Comparison of ENCODE assay signal across 8 cellular contexts in genomic region chr4:39181905-39182638, GRCh38. TPM values are rescaled to one million over a fixed set of nuclear protein-coding genes. Genes with fewer than 3 reads are reported as not detected.
DNase-seq lines count a peak whose midpoint lies in the region; ATAC-seq and TF ChIP-seq lines count a peak whose summit lies in the region.

Gene WDR19, plus strand, starts transcription at chr4:39182529. Its CDS starts 29 bp downstream, at chr4:39182558.

- no peaks in the 10 kb centered on the region for H3K27me3 ChIP-seq in kidney epithelial cell (ENCODE audit: control insufficient read depth, insufficient read depth, low read length)

- H3K4me3 ChIP-seq in choroid plexus epithelial cell (ENCODE audit: low read depth, low read length) (peak within 1 kb of the TSS; percentile 94), kidney epithelial cell (ENCODE audit: low read depth, low read length) (peak within 1 kb of the TSS; percentile 83)

- peak; percentile 100 for DNase-seq in Ammon's horn (ENCODE audit: low spot score)
- DNase-seq in NCI-H460 (ENCODE audit: extremely low read depth, low read depth) = peak; percentile 99
- peak; percentile 98 for DNase-seq in activated CD4-positive, alpha-beta T cell treated with anti-CD3 and anti-CD28 coated beads for 1 hour
- peak; percentile 100 for DNase-seq in choroid plexus epithelial cell (ENCODE audit: low read depth)
- peak; percentile 97 for DNase-seq in kidney epithelial cell (ENCODE audit: low read depth)
- peak; percentile 98 to 99 for DNase-seq in stimulated activated CD4-positive, alpha-beta T cell treated with anti-CD3 and anti-CD28 coated beads, Interleukin-15, amount 100 ng/mL, for 48 hours (ENCODE audit: low read depth in 2 of 2)

- H3K36me3 ChIP-seq in kidney epithelial cell (ENCODE audit: control insufficient read depth, insufficient read depth, low read length) = no peaks in the 10 kb centered on the region

- ATAC-seq in GM19043 (IDR thresholded peaks at IDR 0.05; ENCODE audit: low read depth, unreplicated experiment) (peak; percentile 99), HG03378 (IDR thresholded peaks at IDR 0.05; ENCODE audit: unreplicated experiment) (peak; percentile 99)

- TF ChIP-seq CTCF in choroid plexus epithelial cell (conservative IDR thresholded peaks at IDR 0.05; ENCODE audit: low read depth, low read length) = peak; percentile 71
- TF ChIP-seq CTCF in kidney epithelial cell (IDR thresholded peaks at IDR 0.05; ENCODE audit: insufficient read depth, low read length, poor library complexity, severe bottlenecking) = peak; percentile 58

RNA-seq across cellular contexts. Expression of gene WDR19, which starts in this region (rescaled TPM):
- total RNA-seq in NCI-H460 (2014; rRNA removed; shearing (Covaris generic)) = 16.6 and 18.6 TPM in 2 replicates
- 42.5 and 50.5 TPM in 2 replicates for polyA plus RNA-seq in NCI-H460 (2014; cell fraction: nucleus; rRNA removed)
- 24.8 and 26.3 TPM in 2 replicates for total RNA-seq in kidney epithelial cell

Comparison
In these comparisons a context has a peak if more than half of its experiments do, and no peak if none do; other contexts are left out.
1. Peak in every context shown above with its lines: DNase-seq, ATAC-seq and H3K4me3 ChIP-seq.